16 cellular contexts compared by ENCODE assay signal in genomic region chr2:36058953-36059352, GRCh38.
DNase-seq lines count a peak whose midpoint lies in the region; ATAC-seq, FAIRE-seq and TF ChIP-seq lines count a peak whose summit lies in the region.
"Had no signal": no experiment of that assay in that cellular context is flagged by ENCODE, and none has a peak within 500 bp of the region (broad histone marks: within the 10 kb centered on the region; RNA-seq: fewer than 3 reads in every experiment).

No MANE protein-coding gene starts in this region.

- no peak overlapping the region for H3K27ac ChIP-seq in lower lobe of right lung
- H3K27ac ChIP-seq: BLaER1, HL-60, neural progenitor cell had no signal

- ATAC-seq in GM18511 (IDR thresholded peaks at IDR 0.05; ENCODE audit: unreplicated experiment) (peak; percentile 30), HG02610 (IDR thresholded peaks at IDR 0.05; ENCODE audit: unreplicated experiment) (peak; percentile 61), lower lobe of right lung (peak; percentile 67 to 87)

- no peaks in the 10 kb centered on the region for H3K27me3 ChIP-seq in lower lobe of right lung (ENCODE audit: low read depth)
- H3K27me3 ChIP-seq: BLaER1, neural progenitor cell had no signal

- TF ChIP-seq CTCF in lower lobe of right lung (IDR thresholded peaks at IDR 0.05): no peak

- H3K36me3 ChIP-seq in lower lobe of right lung: no peaks in the 10 kb centered on the region
- H3K36me3 ChIP-seq: BLaER1, neural progenitor cell had no signal

- intact Hi-C loops in lower lobe of right lung (cut with DNase I): no loop called here

- DNase-seq in RCC 7860 (ENCODE audit: low spot score) (peak; percentile 24), lower lobe of right lung (peak; percentile 51), NCI-H2196 (lab: John Stamatoyannopoulos, UW; ENCODE audit: unreplicated experiment) (no peak), T1000 (lab: John Stamatoyannopoulos, UW) (no peak), NCI-H2029 (lab: John Stamatoyannopoulos, UW) (no peak)
- DNase-seq: activated naive CD4-positive, alpha-beta T cell treated with Interleukin-2 at 50 U/mL for 16 hours; NCI-H1930; NCI-H526 treated with DMSO at 0.1 percent for 48 hours; retina; T-helper 1 cell had no signal

- FAIRE-seq in RCC 7860 (lab: Jason Lieb, UNC): peak; percentile 58
- FAIRE-seq: astrocyte had no signal

- no peak overlapping the region for H3K4me3 ChIP-seq in lower lobe of right lung
- H3K4me3 ChIP-seq: BLaER1, neural progenitor cell had no signal

- H3K4me1 ChIP-seq in lower lobe of right lung: no peaks in the 10 kb centered on the region

- H3K9me3 ChIP-seq in lower lobe of right lung: no peaks in the 10 kb centered on the region

Comparison
In these comparisons a context has a peak if more than half of its experiments do, and no peak if none do; other contexts are left out.
1. DNase-seq: peak in RCC 7860 (single experiment) and lower lobe of right lung (single experiment); none in NCI-H2196 (single experiment), T1000 (single experiment) and NCI-H2029 (single experiment).
2. Peak in every context shown above with its lines, with median percentiles within 50 percentile points of each other: ATAC-seq.